In genomic region chr20:44407402-44408184, GRCh38 we compare ENCODE assay signal across 15 cellular contexts. TPM values are rescaled to one million over a fixed set of nuclear protein-coding genes. Genes with fewer than 3 reads are reported as not detected.
A peak's percentile ranks its signal among the peaks of the same experiment; 100 is the strongest.
DNase-seq lines count a peak whose midpoint lies in the region; ATAC-seq and TF ChIP-seq lines count a peak whose summit lies in the region.
"Had no signal": no experiment of that assay in that cellular context is flagged by ENCODE, and none has a peak within 500 bp of the region (broad histone marks: within the 10 kb centered on the region; RNA-seq: fewer than 3 reads in every experiment).

No MANE protein-coding gene starts in this region.

- DNase-seq in AG10803 (ENCODE audit: low read depth) (peak; percentile 17), HUDEP-2 (lab: John Stamatoyannopoulos, UW; ENCODE audit: unreplicated experiment in 76 of 76) (peak in 70 of 76 experiments; percentile 31 to 83 (median 61)), astrocyte of the hippocampus (ENCODE audit: low read depth, low spot score) (peak; percentile 72), left lung (peak in 1 of 2 donors; percentile 42), SHP77 treated with DMSO at 0.1 percent for 48 hours (lab: John Stamatoyannopoulos, UW) (no peak), globus pallidus (ENCODE audit: low spot score) (no peak), NCI-H187 (lab: John Stamatoyannopoulos, UW) (no peak), left ventricle myocardium inferior (no peak)
- DNase-seq: hypothalamus, KG1, NCI-H524 treated with DMSO at 0.1 percent for 48 hours had no signal

- H3K27ac ChIP-seq in left lung = no peak overlapping the region
- no peak overlapping the region for H3K27ac ChIP-seq in left ventricle myocardium inferior (replicated peaks)
- H3K27ac ChIP-seq: BLaER1, neural progenitor cell had no signal

- no peak overlapping the region for H3K4me3 ChIP-seq in AG10803 (ENCODE audit: low read length)
- no peak overlapping the region for H3K4me3 ChIP-seq in left lung
- no peak overlapping the region for H3K4me3 ChIP-seq in left ventricle myocardium inferior
- H3K4me3 ChIP-seq: BLaER1, neural progenitor cell had no signal

- TF ChIP-seq CTCF in AG10803 (conservative IDR thresholded peaks at IDR 0.05; ENCODE audit: low read length) = no peak
- no peak for TF ChIP-seq CTCF in left lung (IDR thresholded peaks at IDR 0.05)
- no peak for TF ChIP-seq CTCF in left ventricle myocardium inferior (IDR thresholded peaks at IDR 0.05; ENCODE audit: borderline replicate concordance)

- H3K27me3 ChIP-seq in left lung (peaks cover 0 to 11% of the 10 kb centered on the region in 2 donors), left ventricle myocardium inferior (ENCODE audit: low read depth) (peaks cover 46% of the 10 kb centered on the region)
- H3K27me3 ChIP-seq: BLaER1, neural progenitor cell had no signal

- H3K9me3 ChIP-seq in left lung (no peaks in the 10 kb centered on the region), left ventricle myocardium inferior (replicated peaks) (no peaks in the 10 kb centered on the region)
- H3K9me3 ChIP-seq: BLaER1 had no signal

- intact Hi-C loops in left lung (cut with DNase I) (no loop called here), left ventricle myocardium inferior (cut with micrococcal nuclease) (no loop called here)

- H3K36me3 ChIP-seq in left lung = no peaks in the 10 kb centered on the region
- H3K36me3 ChIP-seq in left ventricle myocardium inferior = no peaks in the 10 kb centered on the region
- H3K36me3 ChIP-seq: BLaER1, neural progenitor cell had no signal

- no peaks in the 10 kb centered on the region for H3K4me1 ChIP-seq in left lung
- no peaks in the 10 kb centered on the region for H3K4me1 ChIP-seq in left ventricle myocardium inferior
- H3K4me1 ChIP-seq: BLaER1 had no signal

- peak; percentile 70 for ATAC-seq in left lung

RNA-seq across cellular contexts. Expression of gene HNF4A, which starts 52.1 kb away (rescaled TPM):
- total RNA-seq in left lung (1 to 10 TPM in 1 of 2 donors, under 1 TPM in 1; 0.21 to 3.5 TPM), left ventricle myocardium inferior (not detected)
- total RNA-seq: chondrocyte, subcutaneous adipose tissue had no signal

Comparison
In these comparisons a context has a peak if more than half of its experiments do, and no peak if none do; other contexts are left out.
1. DNase-seq: peak in AG10803 (single experiment), HUDEP-2 (70 of 76) and astrocyte of the hippocampus (single experiment); none in SHP77 treated with DMSO at 0.1 percent for 48 hours (single experiment), globus pallidus (single experiment), NCI-H187 (0 of 2) and left ventricle myocardium inferior (single experiment).